9 cellular contexts compared by ENCODE assay signal in the genomic region with DNA sequence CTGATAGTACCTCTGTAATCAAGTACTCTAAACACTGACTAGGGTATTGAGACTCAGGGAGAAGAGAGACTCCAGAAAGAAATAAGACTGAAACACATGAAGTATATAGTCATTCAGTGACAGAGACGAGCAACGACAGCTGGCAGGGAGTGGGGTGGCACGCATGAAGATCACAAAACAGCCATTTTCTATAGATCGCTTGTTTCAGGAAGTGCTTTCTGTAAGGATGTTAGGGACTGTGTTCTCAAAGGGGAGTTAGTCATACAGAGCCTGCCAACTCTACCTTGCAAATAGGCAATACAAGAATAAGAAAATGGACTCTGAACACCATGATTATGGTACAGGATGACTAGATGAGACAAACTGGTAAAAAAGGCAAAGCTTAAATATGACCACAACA.
DNase-seq lines count a peak whose midpoint lies in the region; ATAC-seq, FAIRE-seq and TF ChIP-seq lines count a peak whose summit lies in the region.
"Had no signal": no experiment of that assay in that cellular context is flagged by ENCODE, and none has a peak within 500 bp of the region (broad histone marks: within the 10 kb centered on the region; RNA-seq: fewer than 3 reads in every experiment).

No MANE protein-coding gene starts in this region.

- 82% methylated on average over 4 of the region's 4 CpGs for WGBS in right cardiac atrium
- 89 to 90% methylated on average over 4 of the region's 4 CpGs for WGBS in upper lobe of left lung, 2 donors

- no peaks in the 10 kb centered on the region for H3K9me2 ChIP-seq in OCI-LY7 (ENCODE audit: insufficient read depth, low read length)

- H3K9me3 ChIP-seq in OCI-LY7 (ENCODE audit: low read length) (no peaks in the 10 kb centered on the region; the same call in 1 of the 2 replicates), right cardiac atrium (ENCODE audit: control insufficient read depth, low read length) (no peaks in the 10 kb centered on the region), upper lobe of left lung (no peaks in the 10 kb centered on the region)

- H3K36me3 ChIP-seq in OCI-LY7 (ENCODE audit: insufficient read depth, low read length) (peaks cover 45% of the 10 kb centered on the region), upper lobe of left lung (no peaks in the 10 kb centered on the region)

- ATAC-seq in HG02571 (IDR thresholded peaks at IDR 0.05; ENCODE audit: unreplicated experiment) = peak; percentile 92
- no peak for ATAC-seq in right cardiac atrium
- ATAC-seq in upper lobe of left lung (ENCODE audit: low FRiP score in 2 of 2) = no peak

- no peaks in the 10 kb centered on the region for H3K27me3 ChIP-seq in right cardiac atrium (ENCODE audit: control insufficient read depth, insufficient read depth)
- H3K27me3 ChIP-seq in upper lobe of left lung = no peaks in the 10 kb centered on the region

- H3K4me2 ChIP-seq in OCI-LY7 (ENCODE audit: low read length) = peak overlapping the region; percentile 59

- peaks cover 98% of the 10 kb centered on the region for H3K79me2 ChIP-seq in OCI-LY7 (ENCODE audit: insufficient read depth, low read depth, low read length)

- H3K27ac ChIP-seq in OCI-LY7 (ENCODE audit: low read depth, low read length, poor library complexity, severe bottlenecking) = peak overlapping the region; percentile 47
- H3K27ac ChIP-seq in right cardiac atrium (ENCODE audit: low read length) = no peak overlapping the region
- no peak overlapping the region for H3K27ac ChIP-seq in upper lobe of left lung
- H3K27ac ChIP-seq: parathyroid adenoma had no signal

- POLR2A ChIA-PET in OCI-LY7 (lab: Charles Lee) = interaction anchor here (0.6 to 3.2 kb wide), 22 partner anchors 9 to 303 kb away, joined by 3 to 19 read pairs (median 4); no protein-coding TSS in a partner anchor

- peak; percentile 81 for FAIRE-seq in GM18507 (lab: Jason Lieb, UNC)

- no peaks in the 10 kb centered on the region; the same call in 1 of the 2 replicates for H4K20me1 ChIP-seq in OCI-LY7 (ENCODE audit: insufficient read depth, low read length)

- DNase-seq in GM18507 (ENCODE audit: extremely low spot score, insufficient read length, low read depth) = peak; percentile 29
- DNase-seq in OCI-LY7 (ENCODE audit: low spot score) = peak; percentile 58
- DNase-seq in myocyte (ENCODE audit: low read depth) = peak; percentile 34
- DNase-seq in HCEC 1CT = no peak
- no peak for DNase-seq in right cardiac atrium
- no peak for DNase-seq in DMS 273 treated with DMSO at 0.1 percent for 48 hours (lab: John Stamatoyannopoulos, UW)
- DNase-seq in upper lobe of left lung = no peak

- H3K4me3 ChIP-seq in OCI-LY7 (ENCODE audit: low read depth, low read length, poor library complexity, severe bottlenecking) = peak overlapping the region; percentile 25
- no peak overlapping the region for H3K4me3 ChIP-seq in right cardiac atrium (ENCODE audit: low read length)
- H3K4me3 ChIP-seq in upper lobe of left lung = no peak overlapping the region

- no peak for TF ChIP-seq EP300 in upper lobe of left lung (IDR thresholded peaks at IDR 0.05)

- intact Hi-C loops in OCI-LY7 (cut with micrococcal nuclease; ENCODE audit: unreplicated experiment) (no loop called here), right cardiac atrium (cut with DNase I) (loop anchor here in 3 of 4 donors (5.0 to 10.0 kb wide), 3 partner anchors 135 to 307 kb away; no protein-coding TSS in a partner anchor)

- CTCF ChIA-PET in OCI-LY7 (lab: Charles Lee; ENCODE audit: unreplicated experiment) = interaction anchor here (0.5 kb wide), 1 partner anchor 198 kb away, joined by 3 read pairs; no protein-coding TSS in a partner anchor

- H3K4me1 ChIP-seq in OCI-LY7 (ENCODE audit: insufficient read depth, low read length, poor library complexity, severe bottlenecking) (peaks cover 77% of the 10 kb centered on the region), right cardiac atrium (ENCODE audit: control insufficient read depth, insufficient read depth, low read length) (peaks cover 6% of the 10 kb centered on the region), upper lobe of left lung (peaks cover 0 to 19% (median 2%) of the 10 kb centered on the region in 4 donors)
- H3K4me1 ChIP-seq: parathyroid adenoma had no signal

- no peak for TF ChIP-seq POLR2A in upper lobe of left lung (IDR thresholded peaks at IDR 0.05)

- TF ChIP-seq CTCF in OCI-LY7 (conservative IDR thresholded peaks at IDR 0.05; ENCODE audit: low read length) (no peak), upper lobe of left lung (IDR thresholded peaks at IDR 0.05) (no peak)

- no TSS peak for BruUV-seq in OCI-LY7 (replicated peaks; lab: Mats Ljungman, UMichigan)

- no peak overlapping the region for H2AFZ ChIP-seq in OCI-LY7 (ENCODE audit: low read length)
- H2AFZ ChIP-seq: parathyroid adenoma had no signal

Comparison
In these comparisons a context has a peak if more than half of its experiments do, and no peak if none do; other contexts are left out.
1. DNase-seq: peak in GM18507 (single experiment), OCI-LY7 (single experiment) and myocyte (single experiment); none in HCEC 1CT (single experiment), right cardiac atrium (0 of 3), DMS 273 treated with DMSO at 0.1 percent for 48 hours (single experiment) and upper lobe of left lung (0 of 2).